ENCODE assay signal across 10 cellular contexts in the genomic region with DNA sequence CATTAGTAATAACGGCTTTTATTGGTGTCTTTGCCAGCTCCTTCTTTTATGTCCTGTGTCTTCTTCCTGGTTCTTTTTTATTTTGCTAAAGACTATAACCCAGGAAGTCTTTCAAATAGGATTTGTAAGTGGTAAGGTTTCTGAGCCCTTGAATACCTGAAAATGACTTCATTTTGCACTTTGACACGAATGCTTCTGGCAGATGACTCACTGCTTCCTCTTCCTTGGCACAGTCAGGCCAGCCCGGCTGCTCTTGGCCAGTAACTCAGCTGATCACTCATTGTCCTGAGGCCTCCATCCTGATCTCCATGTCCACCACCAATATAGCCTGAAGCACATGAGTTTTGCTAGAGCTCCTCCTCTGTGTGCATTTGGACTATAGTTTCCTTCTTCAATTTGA. TPM values are rescaled to one million over a fixed set of nuclear protein-coding genes. Genes with fewer than 3 reads are reported as not detected.
A peak's percentile ranks its signal among the peaks of the same experiment; 100 is the strongest.
DNase-seq lines count a peak whose midpoint lies in the region; ATAC-seq lines count a peak whose summit lies in the region.
"Had no signal": no experiment of that assay in that cellular context is flagged by ENCODE, and none has a peak within 500 bp of the region (broad histone marks: within the 10 kb centered on the region; RNA-seq: fewer than 3 reads in every experiment).

No MANE protein-coding gene starts in this region.

- H3K4me3 ChIP-seq in trophoblast cell (ENCODE audit: low read depth, low read length) = no peak overlapping the region

- H3K23ac ChIP-seq in trophoblast cell (ENCODE audit: low read length) = no peak overlapping the region

- H3K18ac ChIP-seq in trophoblast cell (ENCODE audit: low read length) = no peak overlapping the region

- H3K4me1 ChIP-seq in trophoblast cell (ENCODE audit: control insufficient read depth in 1 of 2, insufficient read depth in 2 of 2, low read length in 2 of 2) = peaks cover 5 to 7% of the 10 kb centered on the region in 2 experiments

- H3K4ac ChIP-seq in trophoblast cell (ENCODE audit: low read depth, low read length) = no peak overlapping the region

- H4K8ac ChIP-seq in trophoblast cell (ENCODE audit: low read depth, low read length) = no peak overlapping the region

- no peaks in the 10 kb centered on the region for H3K36me3 ChIP-seq in trophoblast cell (ENCODE audit: control insufficient read depth in 1 of 2, insufficient read depth in 2 of 2, low read length in 2 of 2)

- no peaks in the 10 kb centered on the region for H3K9me3 ChIP-seq in trophoblast cell (ENCODE audit: insufficient read depth, low read depth, low read length)

- no peaks in the 10 kb centered on the region for H3K27me3 ChIP-seq in trophoblast cell (ENCODE audit: insufficient read depth, low read length)

- H2BK12ac ChIP-seq in trophoblast cell (ENCODE audit: low read length) = no peak overlapping the region

- no peak overlapping the region for H2BK5ac ChIP-seq in trophoblast cell (ENCODE audit: low read depth, low read length, poor library complexity)

- H3K27ac ChIP-seq in trophoblast cell (ENCODE audit: low read depth, low read length) = peak overlapping the region; percentile 54

- no peak for ATAC-seq in GM21737 (IDR thresholded peaks at IDR 0.05; ENCODE audit: unreplicated experiment)
- ATAC-seq in GM19351 (IDR thresholded peaks at IDR 0.05; ENCODE audit: unreplicated experiment) = no peak

- no peak overlapping the region for H3K14ac ChIP-seq in trophoblast cell (ENCODE audit: low read length)

- H2AFZ ChIP-seq in trophoblast cell (ENCODE audit: insufficient read depth, low read length, poor library complexity) = no peak overlapping the region

- H3K79me1 ChIP-seq in trophoblast cell (ENCODE audit: low read length) = peaks cover 6% of the 10 kb centered on the region

- H2AK5ac ChIP-seq in trophoblast cell (ENCODE audit: low read length) = no peak overlapping the region

- DNase-seq in GM03348 (ENCODE audit: low spot score) (peak; percentile 82), RPMI7951 (ENCODE audit: low read depth) (peak; percentile 96), fibroblast of peridontal ligament (ENCODE audit: extremely low read depth) (peak; percentile 69), trophoblast cell (peak; percentile 90 to 95)
- DNase-seq in activated CD8-positive, alpha-beta memory T cell treated with anti-CD3 and anti-CD28 coated beads, Interleukin-2, amount 50 U/mL, for 4 hours = no peak
- DNase-seq in activated CD4-positive, alpha-beta T cell treated with anti-CD3 and anti-CD28 coated beads for 48 hours = no peak
- DNase-seq: DND-41; stimulated activated CD4-positive, alpha-beta T cell treated with anti-CD3 and anti-CD28 coated beads, Interleukin-2, amount 100 ng/mL, for 48 hours had no signal

- no peaks in the 10 kb centered on the region for H3K79me2 ChIP-seq in trophoblast cell (ENCODE audit: control insufficient read depth, insufficient read depth, low read length, poor library complexity)

- H3K4me2 ChIP-seq in trophoblast cell (ENCODE audit: low read length) = no peak overlapping the region

- no peak overlapping the region for H4K91ac ChIP-seq in trophoblast cell (ENCODE audit: low read depth, low read length)

- no peak overlapping the region for H2BK120ac ChIP-seq in trophoblast cell (ENCODE audit: insufficient read depth, low read length, poor library complexity)

- H3K9ac ChIP-seq in trophoblast cell (ENCODE audit: low read length) = no peak overlapping the region

- no peak overlapping the region for H4K12ac ChIP-seq in trophoblast cell (ENCODE audit: low read depth, low read length)

- WGBS in trophoblast cell (ENCODE audit: extremely low coverage, insufficient coverage, insufficient read length) = no CpG with 5 or more reads among the region's 3 CpGs

RNA-seq across cellular contexts. Expression of a gene that starts 48.7 kb away (rescaled TPM):
- not detected in 2 replicates for total RNA-seq in RPMI7951 (2014; rRNA removed; shearing (Covaris generic))
- polyA plus RNA-seq in trophoblast cell (2013) = 0.12 and 0.14 TPM in 2 replicates

Comparison
In these comparisons a context has a peak if more than half of its experiments do, and no peak if none do; other contexts are left out.
1. DNase-seq: peak in GM03348 (single experiment), RPMI7951 (single experiment), fibroblast of peridontal ligament (single experiment) and trophoblast cell (2 of 2); none in activated CD8-positive, alpha-beta memory T cell treated with anti-CD3 and anti-CD28 coated beads, Interleukin-2, amount 50 U/mL, for 4 hours (single experiment) and activated CD4-positive, alpha-beta T cell treated with anti-CD3 and anti-CD28 coated beads for 48 hours (single experiment).